1 cellular context compared by ENCODE assay signal in the genomic region with DNA sequence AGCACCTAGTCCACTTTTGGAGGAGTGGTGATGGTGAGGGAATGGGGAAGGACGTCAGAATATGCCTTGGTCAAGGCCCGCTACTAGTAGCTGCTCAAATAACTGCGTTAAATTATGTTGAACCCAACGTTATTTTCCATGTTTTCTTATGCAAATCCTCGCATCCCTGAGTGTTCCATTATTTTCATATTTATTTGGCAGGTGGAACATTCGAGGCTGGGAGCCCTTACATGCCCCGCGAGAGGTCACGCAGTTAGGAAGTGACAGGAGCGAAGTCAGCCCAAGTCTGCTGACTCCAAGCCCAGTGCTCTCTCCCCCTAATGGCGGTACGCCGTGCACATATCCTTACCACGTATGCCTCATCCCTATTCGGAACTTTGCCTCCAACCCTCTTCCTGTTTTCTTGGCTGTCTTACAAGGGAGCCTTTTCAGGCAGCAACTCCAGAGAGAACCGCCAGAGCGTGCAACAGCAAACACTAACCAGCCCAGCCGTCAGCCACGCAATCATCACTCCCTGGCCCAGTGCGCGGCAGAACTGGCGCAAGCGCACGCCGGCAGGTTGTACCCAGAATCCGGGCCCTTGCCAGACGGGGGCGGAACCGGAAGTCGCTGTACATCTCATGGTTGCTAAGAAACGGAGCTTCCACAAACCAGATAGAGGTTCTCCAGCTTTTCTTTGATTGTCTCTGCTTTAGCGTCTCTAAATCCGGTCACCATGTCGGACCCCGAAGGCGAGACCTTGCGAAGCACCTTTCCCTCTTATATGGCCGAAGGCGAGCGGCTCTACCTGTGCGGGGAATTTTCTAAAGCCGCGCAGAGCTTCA.
A peak's percentile ranks its signal among the peaks of the same experiment; 100 is the strongest.
TF ChIP-seq lines count a peak whose summit lies in the region.

A gene with protein sequence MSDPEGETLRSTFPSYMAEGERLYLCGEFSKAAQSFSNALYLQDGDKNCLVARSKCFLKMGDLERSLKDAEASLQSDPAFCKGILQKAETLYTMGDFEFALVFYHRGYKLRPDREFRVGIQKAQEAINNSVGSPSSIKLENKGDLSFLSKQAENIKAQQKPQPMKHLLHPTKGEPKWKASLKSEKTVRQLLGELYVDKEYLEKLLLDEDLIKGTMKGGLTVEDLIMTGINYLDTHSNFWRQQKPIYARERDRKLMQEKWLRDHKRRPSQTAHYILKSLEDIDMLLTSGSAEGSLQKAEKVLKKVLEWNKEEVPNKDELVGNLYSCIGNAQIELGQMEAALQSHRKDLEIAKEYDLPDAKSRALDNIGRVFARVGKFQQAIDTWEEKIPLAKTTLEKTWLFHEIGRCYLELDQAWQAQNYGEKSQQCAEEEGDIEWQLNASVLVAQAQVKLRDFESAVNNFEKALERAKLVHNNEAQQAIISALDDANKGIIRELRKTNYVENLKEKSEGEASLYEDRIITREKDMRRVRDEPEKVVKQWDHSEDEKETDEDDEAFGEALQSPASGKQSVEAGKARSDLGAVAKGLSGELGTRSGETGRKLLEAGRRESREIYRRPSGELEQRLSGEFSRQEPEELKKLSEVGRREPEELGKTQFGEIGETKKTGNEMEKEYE (plus strand): TSS at position 609 of the 824 bp plus-strand sequence. CDS start 107 bp downstream, at position 716.

TF ChIP-seq in K562, 482 proteins besides CTCF, POLR2A, EP300 and RAD21 (continued from another document and continues in another):
- TF ChIP-seq, protein P1, sequence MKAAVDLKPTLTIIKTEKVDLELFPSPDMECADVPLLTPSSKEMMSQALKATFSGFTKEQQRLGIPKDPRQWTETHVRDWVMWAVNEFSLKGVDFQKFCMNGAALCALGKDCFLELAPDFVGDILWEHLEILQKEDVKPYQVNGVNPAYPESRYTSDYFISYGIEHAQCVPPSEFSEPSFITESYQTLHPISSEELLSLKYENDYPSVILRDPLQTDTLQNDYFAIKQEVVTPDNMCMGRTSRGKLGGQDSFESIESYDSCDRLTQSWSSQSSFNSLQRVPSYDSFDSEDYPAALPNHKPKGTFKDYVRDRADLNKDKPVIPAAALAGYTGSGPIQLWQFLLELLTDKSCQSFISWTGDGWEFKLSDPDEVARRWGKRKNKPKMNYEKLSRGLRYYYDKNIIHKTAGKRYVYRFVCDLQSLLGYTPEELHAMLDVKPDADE (conservative IDR thresholded peaks at IDR 0.05; ENCODE audit: control insufficient read depth, low read depth, low read length) = 0 out of 2 replicates have a peak, but pooled peaks have one; percentile 24
- TF ChIP-seq, protein P2, sequence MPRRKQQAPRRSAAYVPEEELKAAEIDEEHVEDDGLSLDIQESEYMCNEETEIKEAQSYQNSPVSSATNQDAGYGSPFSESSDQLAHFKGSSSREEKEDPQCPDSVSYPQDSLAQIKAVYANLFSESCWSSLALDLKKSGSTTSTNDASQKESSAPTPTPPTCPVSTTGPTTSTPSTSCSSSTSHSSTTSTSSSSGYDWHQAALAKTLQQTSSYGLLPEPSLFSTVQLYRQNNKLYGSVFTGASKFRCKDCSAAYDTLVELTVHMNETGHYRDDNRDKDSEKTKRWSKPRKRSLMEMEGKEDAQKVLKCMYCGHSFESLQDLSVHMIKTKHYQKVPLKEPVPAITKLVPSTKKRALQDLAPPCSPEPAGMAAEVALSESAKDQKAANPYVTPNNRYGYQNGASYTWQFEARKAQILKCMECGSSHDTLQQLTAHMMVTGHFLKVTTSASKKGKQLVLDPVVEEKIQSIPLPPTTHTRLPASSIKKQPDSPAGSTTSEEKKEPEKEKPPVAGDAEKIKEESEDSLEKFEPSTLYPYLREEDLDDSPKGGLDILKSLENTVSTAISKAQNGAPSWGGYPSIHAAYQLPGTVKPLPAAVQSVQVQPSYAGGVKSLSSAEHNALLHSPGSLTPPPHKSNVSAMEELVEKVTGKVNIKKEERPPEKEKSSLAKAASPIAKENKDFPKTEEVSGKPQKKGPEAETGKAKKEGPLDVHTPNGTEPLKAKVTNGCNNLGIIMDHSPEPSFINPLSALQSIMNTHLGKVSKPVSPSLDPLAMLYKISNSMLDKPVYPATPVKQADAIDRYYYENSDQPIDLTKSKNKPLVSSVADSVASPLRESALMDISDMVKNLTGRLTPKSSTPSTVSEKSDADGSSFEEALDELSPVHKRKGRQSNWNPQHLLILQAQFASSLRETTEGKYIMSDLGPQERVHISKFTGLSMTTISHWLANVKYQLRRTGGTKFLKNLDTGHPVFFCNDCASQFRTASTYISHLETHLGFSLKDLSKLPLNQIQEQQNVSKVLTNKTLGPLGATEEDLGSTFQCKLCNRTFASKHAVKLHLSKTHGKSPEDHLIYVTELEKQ (CRISPR knock-in tag; IDR thresholded peaks at IDR 0.05) = no peak
- peak in 1 of 2 experiments; percentile 63 for TF ChIP-seq AFF1 (IDR thresholded peaks at IDR 0.05; ENCODE audit: low read depth in 1 of 2, partially characterized antibody in 2 of 2)
- no peak for TF ChIP-seq NR3C1 (CRISPR knock-in tag; IDR thresholded peaks at IDR 0.05)
- TF ChIP-seq, protein P3, sequence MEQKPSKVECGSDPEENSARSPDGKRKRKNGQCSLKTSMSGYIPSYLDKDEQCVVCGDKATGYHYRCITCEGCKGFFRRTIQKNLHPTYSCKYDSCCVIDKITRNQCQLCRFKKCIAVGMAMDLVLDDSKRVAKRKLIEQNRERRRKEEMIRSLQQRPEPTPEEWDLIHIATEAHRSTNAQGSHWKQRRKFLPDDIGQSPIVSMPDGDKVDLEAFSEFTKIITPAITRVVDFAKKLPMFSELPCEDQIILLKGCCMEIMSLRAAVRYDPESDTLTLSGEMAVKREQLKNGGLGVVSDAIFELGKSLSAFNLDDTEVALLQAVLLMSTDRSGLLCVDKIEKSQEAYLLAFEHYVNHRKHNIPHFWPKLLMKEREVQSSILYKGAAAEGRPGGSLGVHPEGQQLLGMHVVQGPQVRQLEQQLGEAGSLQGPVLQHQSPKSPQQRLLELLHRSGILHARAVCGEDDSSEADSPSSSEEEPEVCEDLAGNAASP (IDR thresholded peaks at IDR 0.05) = no peak
- TF ChIP-seq FOXK2 (conservative IDR thresholded peaks at IDR 0.05 in 1 of 2, IDR thresholded peaks at IDR 0.05 in 1 of 2; ENCODE audit: low read depth in 2 of 2) = peak; percentile 80 to 88; a peak in 3 of 4 replicates
- no peak for TF ChIP-seq NFYB (IDR thresholded peaks at IDR 0.05; ENCODE audit: extremely low read depth, insufficient read length)
- TF ChIP-seq, protein P4, sequence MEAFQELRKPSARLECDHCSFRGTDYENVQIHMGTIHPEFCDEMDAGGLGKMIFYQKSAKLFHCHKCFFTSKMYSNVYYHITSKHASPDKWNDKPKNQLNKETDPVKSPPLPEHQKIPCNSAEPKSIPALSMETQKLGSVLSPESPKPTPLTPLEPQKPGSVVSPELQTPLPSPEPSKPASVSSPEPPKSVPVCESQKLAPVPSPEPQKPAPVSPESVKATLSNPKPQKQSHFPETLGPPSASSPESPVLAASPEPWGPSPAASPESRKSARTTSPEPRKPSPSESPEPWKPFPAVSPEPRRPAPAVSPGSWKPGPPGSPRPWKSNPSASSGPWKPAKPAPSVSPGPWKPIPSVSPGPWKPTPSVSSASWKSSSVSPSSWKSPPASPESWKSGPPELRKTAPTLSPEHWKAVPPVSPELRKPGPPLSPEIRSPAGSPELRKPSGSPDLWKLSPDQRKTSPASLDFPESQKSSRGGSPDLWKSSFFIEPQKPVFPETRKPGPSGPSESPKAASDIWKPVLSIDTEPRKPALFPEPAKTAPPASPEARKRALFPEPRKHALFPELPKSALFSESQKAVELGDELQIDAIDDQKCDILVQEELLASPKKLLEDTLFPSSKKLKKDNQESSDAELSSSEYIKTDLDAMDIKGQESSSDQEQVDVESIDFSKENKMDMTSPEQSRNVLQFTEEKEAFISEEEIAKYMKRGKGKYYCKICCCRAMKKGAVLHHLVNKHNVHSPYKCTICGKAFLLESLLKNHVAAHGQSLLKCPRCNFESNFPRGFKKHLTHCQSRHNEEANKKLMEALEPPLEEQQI (IDR thresholded peaks at IDR 0.05) = no peak
- peak; percentile 80 for TF ChIP-seq ZBTB40 (IDR thresholded peaks at IDR 0.05)
- TF ChIP-seq ZBTB40 (CRISPR knock-in tag; IDR thresholded peaks at IDR 0.05) = no peak
- TF ChIP-seq PTTG1 (tag; IDR thresholded peaks at IDR 0.05; ENCODE audit: low read depth) = no peak
- TF ChIP-seq ZNF224 (CRISPR knock-in tag; IDR thresholded peaks at IDR 0.05) = no peak
- no peak; the same call in 1 of the 2 replicates for TF ChIP-seq MAFK (IDR thresholded peaks at IDR 0.05; ENCODE audit: low read length)
- TF ChIP-seq CSDE1 (IDR thresholded peaks at IDR 0.05) = no peak
- no peak for TF ChIP-seq HDAC3 (IDR thresholded peaks at IDR 0.05; ENCODE audit: borderline replicate concordance, partially characterized antibody)
- no peak for TF ChIP-seq PRMT5 (CRISPR knock-in tag; IDR thresholded peaks at IDR 0.05)
- no peak for TF ChIP-seq MAFF (IDR thresholded peaks at IDR 0.05; ENCODE audit: low read length)
- TF ChIP-seq MAZ (CRISPR knock-in tag; conservative IDR thresholded peaks at IDR 0.05 in 1 of 2, IDR thresholded peaks at IDR 0.05 in 1 of 2) = peak in 1 of 2 experiments; percentile 61; a peak in 1 of 4 replicates
- TF ChIP-seq ARID2 (IDR thresholded peaks at IDR 0.05) = no peak
- no peak for TF ChIP-seq ZEB2 (IDR thresholded peaks at IDR 0.05)
